ENCODE assay signal across 9 cellular contexts in the genomic region with DNA sequence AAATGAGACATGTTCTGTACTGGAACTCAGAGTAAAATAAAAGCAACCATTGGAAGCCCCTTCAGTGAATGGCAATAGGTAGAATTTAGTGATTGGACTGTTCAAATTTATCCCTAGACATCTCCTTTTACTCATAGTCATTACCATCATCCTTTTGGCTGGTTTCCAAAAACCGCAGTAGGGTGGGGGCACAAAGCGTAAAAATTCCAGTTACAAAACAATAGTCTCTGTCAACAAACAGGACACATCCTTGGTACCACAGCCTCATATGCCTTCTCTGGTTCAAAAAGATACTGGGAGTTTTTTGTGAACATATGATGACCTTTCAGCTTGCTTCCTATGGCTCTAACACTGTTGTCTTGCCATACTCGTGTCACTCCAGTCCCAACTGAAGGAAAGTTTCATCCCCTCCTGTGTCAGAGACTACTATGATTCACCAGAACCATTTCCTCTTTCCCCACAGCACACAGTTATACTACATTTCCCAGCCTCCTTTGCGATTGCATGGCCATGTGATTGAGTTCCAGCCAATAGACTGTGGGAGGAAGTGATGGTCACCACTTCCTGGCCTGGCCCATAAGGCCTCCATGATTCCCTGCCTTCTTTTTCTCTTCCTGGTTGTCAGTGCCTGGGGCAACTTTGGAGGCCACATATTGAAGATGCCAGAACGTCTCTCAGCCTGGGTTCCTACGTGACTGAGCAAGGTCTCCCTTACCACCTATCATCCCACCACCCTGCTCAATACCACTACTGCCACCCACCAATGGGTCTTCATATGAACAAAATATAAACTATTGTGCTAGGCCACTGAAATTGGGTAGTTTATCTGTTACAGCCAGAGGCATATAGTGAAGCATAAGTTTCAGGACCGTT.
A peak's percentile ranks its signal among the peaks of the same experiment; 100 is the strongest.
DNase-seq lines count a peak whose midpoint lies in the region; ATAC-seq and FAIRE-seq lines count a peak whose summit lies in the region.
"Had no signal": no experiment of that assay in that cellular context is flagged by ENCODE, and none has a peak within 500 bp of the region (broad histone marks: within the 10 kb centered on the region; RNA-seq: fewer than 3 reads in every experiment).

No MANE protein-coding gene starts in this region.

- intact Hi-C loops in sciatic nerve (cut with DNase I): no loop called here

- peak in 1 of 2 donors; percentile 25 for DNase-seq in activated naive CD4-positive, alpha-beta T cell treated with anti-CD3 and anti-CD28 coated beads, Interleukin-2, amount 50 U/mL, for 72 hours (ENCODE audit: low spot score in 2 of 2)
- DNase-seq in activated naive CD4-positive, alpha-beta T cell treated with anti-CD3 and anti-CD28 coated beads, Interleukin-2, amount 50 U/mL, for 16 hours: no peak
- peak; percentile 25 for DNase-seq in NCI-H2171 (lab: John Stamatoyannopoulos, UW)
- DNase-seq in epithelial cell of prostate (ENCODE audit: low read depth, low spot score): peak; percentile 29
- DNase-seq in sciatic nerve (ENCODE audit: low spot score): no peak
- no peak for DNase-seq in frontal cortex (ENCODE audit: low spot score in 2 of 2)
- DNase-seq in HTR-8/SVneo (ENCODE audit: insufficient read length, low spot score): no peak

- peak overlapping the region in 1 of 2 donors; percentile 65 for H3K27ac Mint-ChIP-seq in activated naive CD4-positive, alpha-beta T cell treated with anti-CD3 and anti-CD28 coated beads, Interleukin-2, amount 50 U/mL, for 72 hours

- no peak overlapping the region for H3K27ac ChIP-seq in epithelial cell of prostate

- no peaks in the 10 kb centered on the region for H3K36me3 Mint-ChIP-seq in activated naive CD4-positive, alpha-beta T cell treated with anti-CD3 and anti-CD28 coated beads, Interleukin-2, amount 50 U/mL, for 72 hours

- peak; percentile 97 to 99 for ATAC-seq in activated naive CD4-positive, alpha-beta T cell treated with anti-CD3 and anti-CD28 coated beads, Interleukin-2, amount 50 U/mL, for 72 hours
- peak; percentile 97 for ATAC-seq in HG02885 (IDR thresholded peaks at IDR 0.05; ENCODE audit: poor library complexity, unreplicated experiment)
- no peak for ATAC-seq in sciatic nerve

- peaks cover 7% of the 10 kb centered on the region in 2 donors for H3K9me3 Mint-ChIP-seq in activated naive CD4-positive, alpha-beta T cell treated with anti-CD3 and anti-CD28 coated beads, Interleukin-2, amount 50 U/mL, for 72 hours

- FAIRE-seq in frontal cortex (lab: Jason Lieb, UNC): no peak
- no peak for FAIRE-seq in HTR-8/SVneo (lab: Jason Lieb, UNC)
- FAIRE-seq: G401.6 had no signal

Comparison
In these comparisons a context has a peak if more than half of its experiments do, and no peak if none do; other contexts are left out.
1. DNase-seq: peak in NCI-H2171 (single experiment) and epithelial cell of prostate (single experiment); none in activated naive CD4-positive, alpha-beta T cell treated with anti-CD3 and anti-CD28 coated beads, Interleukin-2, amount 50 U/mL, for 16 hours (single experiment), sciatic nerve (single experiment), frontal cortex (0 of 2) and HTR-8/SVneo (single experiment).